ENCODE assay signal across 8 cellular contexts in genomic region chr20:41734506-41734945, GRCh38.
DNase-seq lines count a peak whose midpoint lies in the region; ATAC-seq and TF ChIP-seq lines count a peak whose summit lies in the region.

No MANE protein-coding gene starts in this region.

- no peaks in the 10 kb centered on the region for H3K4me1 Mint-ChIP-seq in effector memory CD8-positive, alpha-beta T cell (ENCODE audit: low read depth in 2 of 2)
- H3K4me1 Mint-ChIP-seq in memory B cell (no peaks in the 10 kb centered on the region), type B pancreatic cell (ENCODE audit: unreplicated experiment) (peaks cover 17% of the 10 kb centered on the region)

- peak; percentile 97 for TF ChIP-seq CTCF in GM12865 (IDR thresholded peaks at IDR 0.05; ENCODE audit: insufficient read depth, low read depth, low read length, missing control alignments)
- peak; percentile 96 for TF ChIP-seq CTCF in VCaP (conservative IDR thresholded peaks at IDR 0.05)
- TF ChIP-seq CTCF in type B pancreatic cell (conservative IDR thresholded peaks at IDR 0.05), result peak; percentile 91

- peak; percentile 55 for DNase-seq in A172 (ENCODE audit: low spot score)
- peak; percentile 42 for DNase-seq in GM12865 (ENCODE audit: low read depth)
- peak; percentile 47 for DNase-seq in NCI-H146 treated with DMSO at 0.1 percent for 48 hours (lab: John Stamatoyannopoulos, UW; ENCODE audit: unreplicated experiment)
- peak; percentile 6 to 17 (median 15) for DNase-seq in effector memory CD8-positive, alpha-beta T cell
- DNase-seq in memory B cell (ENCODE audit: low spot score in 2 of 2), result peak; percentile 22 to 25
- DNase-seq in type B pancreatic cell (ENCODE audit: extremely low spot score, unreplicated experiment), result no peak

- ATAC-seq in effector memory CD8-positive, alpha-beta T cell (replicated peaks), result peak; percentile 50
- ATAC-seq in memory B cell (ENCODE audit: low read depth), result peak; percentile 38
- ATAC-seq in HG02571 (IDR thresholded peaks at IDR 0.05; ENCODE audit: unreplicated experiment), result no peak

- no peak overlapping the region for H3K27ac Mint-ChIP-seq in effector memory CD8-positive, alpha-beta T cell
- no peak overlapping the region for H3K27ac Mint-ChIP-seq in memory B cell
- H3K27ac Mint-ChIP-seq in type B pancreatic cell, result no peak overlapping the region

- no peak overlapping the region for H3K27ac ChIP-seq in VCaP

- no peaks in the 10 kb centered on the region for H3K27me3 Mint-ChIP-seq in effector memory CD8-positive, alpha-beta T cell
- peaks cover under 1% of the 10 kb centered on the region for H3K27me3 Mint-ChIP-seq in memory B cell
- no peaks in the 10 kb centered on the region for H3K27me3 Mint-ChIP-seq in type B pancreatic cell

- H3K4me3 ChIP-seq in GM12865 (ENCODE audit: low read depth, low read length), result no peak overlapping the region

- no peaks in the 10 kb centered on the region for H3K36me3 Mint-ChIP-seq in effector memory CD8-positive, alpha-beta T cell (ENCODE audit: insufficient read depth)
- H3K36me3 Mint-ChIP-seq in memory B cell (no peaks in the 10 kb centered on the region), type B pancreatic cell (no peaks in the 10 kb centered on the region)

- no peaks in the 10 kb centered on the region for H3K9me3 Mint-ChIP-seq in effector memory CD8-positive, alpha-beta T cell
- H3K9me3 Mint-ChIP-seq in memory B cell, result no peaks in the 10 kb centered on the region
- H3K9me3 Mint-ChIP-seq in type B pancreatic cell, result peaks cover 5% of the 10 kb centered on the region

- no peak overlapping the region for H3K4me3 Mint-ChIP-seq in effector memory CD8-positive, alpha-beta T cell
- H3K4me3 Mint-ChIP-seq in memory B cell (no peak overlapping the region), type B pancreatic cell (no peak overlapping the region)
